18 cellular contexts compared by ENCODE assay signal in the genomic region with DNA sequence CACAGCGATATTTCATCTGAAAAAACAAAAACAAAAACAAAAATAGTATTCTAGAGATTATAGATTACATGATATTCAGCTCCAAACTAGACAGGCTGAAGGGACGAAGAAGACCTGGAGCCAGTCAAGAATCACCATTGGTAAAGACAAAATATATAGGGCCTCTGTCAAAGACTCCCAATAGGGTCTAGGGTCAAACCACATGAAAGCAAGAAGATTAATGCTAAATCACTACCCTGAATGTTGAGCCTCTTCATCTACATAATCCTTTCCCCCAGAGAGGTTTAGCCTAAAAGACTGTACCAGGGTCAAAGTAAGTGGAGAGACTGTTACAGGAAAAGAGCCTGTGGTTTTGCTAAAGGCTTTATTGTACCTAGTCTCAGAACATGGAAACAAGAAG. TPM values are rescaled to one million over a fixed set of nuclear protein-coding genes. Genes with fewer than 3 reads are reported as not detected.
DNase-seq lines count a peak whose midpoint lies in the region; ATAC-seq and TF ChIP-seq lines count a peak whose summit lies in the region.
"Had no signal": no experiment of that assay in that cellular context is flagged by ENCODE, and none has a peak within 500 bp of the region (broad histone marks: within the 10 kb centered on the region; RNA-seq: fewer than 3 reads in every experiment).

No MANE protein-coding gene starts in this region.

- H3K27me3 ChIP-seq in neural progenitor cell (no peaks in the 10 kb centered on the region), heart right ventricle (no peaks in the 10 kb centered on the region)

- H3K27ac ChIP-seq in neural progenitor cell, result no peak overlapping the region
- H3K27ac ChIP-seq in heart right ventricle, result no peak overlapping the region

- 94 to 97% methylated on average over 2 of the region's 2 CpGs for WGBS in heart right ventricle, 2 donors

- H3K27ac Mint-ChIP-seq in neural progenitor cell, result peak overlapping the region; percentile 64
- H3K27ac Mint-ChIP-seq: GM23338, H9 had no signal

- H2AFZ ChIP-seq in neural progenitor cell (replicated peaks), result no peak overlapping the region
- H2AFZ ChIP-seq: GM23338 had no signal

- no peak overlapping the region for H3K4me3 ChIP-seq in neural progenitor cell
- no peak overlapping the region for H3K4me3 ChIP-seq in heart right ventricle
- H3K4me3 ChIP-seq: GM12878, GM23338 had no signal

- H3K36me3 ChIP-seq in neural progenitor cell (no peaks in the 10 kb centered on the region), heart right ventricle (no peaks in the 10 kb centered on the region)

- H3K9me3 ChIP-seq in neural progenitor cell (ENCODE audit: low read depth), result no peaks in the 10 kb centered on the region
- no peaks in the 10 kb centered on the region for H3K9me3 ChIP-seq in heart right ventricle

- H3K4me3 Mint-ChIP-seq in neural progenitor cell, result no peak overlapping the region
- H3K4me3 Mint-ChIP-seq: CD4-positive, alpha-beta memory T cell; GM23338; H9 had no signal

- DNase-seq in NCI-H524 treated with DMSO at 0.1 percent for 48 hours (lab: John Stamatoyannopoulos, UW), result peak; percentile 15
- DNase-seq in SW480 (ENCODE audit: low spot score), result peak; percentile 20
- no peak for DNase-seq in neural progenitor cell (ENCODE audit: low spot score)
- DNase-seq in heart right ventricle, result no peak
- no peak for DNase-seq in KG1 (lab: John Stamatoyannopoulos, UW)
- DNase-seq: C1 segment of cervical spinal cord; Calu3; CD4-positive, alpha-beta memory T cell; COR-L47; DMS 273 treated with DMSO at 0.1 percent for 48 hours; DMS79; EL; GDM1; H9 had no signal

- H3K79me2 ChIP-seq in neural progenitor cell (ENCODE audit: low read depth), result no peaks in the 10 kb centered on the region

- H3K4me1 Mint-ChIP-seq in neural progenitor cell, result peaks cover 12% of the 10 kb centered on the region
- H3K4me1 Mint-ChIP-seq: CD4-positive, alpha-beta memory T cell had no signal

- H4K20me1 ChIP-seq in neural progenitor cell (ENCODE audit: low read depth), result no peaks in the 10 kb centered on the region

- no peaks in the 10 kb centered on the region for H3K9me3 Mint-ChIP-seq in neural progenitor cell
- H3K9me3 Mint-ChIP-seq: CD4-positive, alpha-beta memory T cell; GM23338; H9 had no signal

- H3K36me3 Mint-ChIP-seq in neural progenitor cell, result no peaks in the 10 kb centered on the region
- H3K36me3 Mint-ChIP-seq: CD4-positive, alpha-beta memory T cell had no signal

- intact Hi-C loops in heart right ventricle (cut with DNase I), result loop anchor here in 1 of 10 donors (10.0 kb wide), 1 partner anchor 288 kb away; no protein-coding TSS in a partner anchor

- ATAC-seq in HG03571 (IDR thresholded peaks at IDR 0.05; ENCODE audit: unreplicated experiment), result no peak
- ATAC-seq in heart right ventricle, result no peak
- ATAC-seq: GM12878, GM23338, HCT116 had no signal

- peaks cover 10% of the 10 kb centered on the region for H3F3A ChIP-seq in neural progenitor cell (ENCODE audit: low read depth)

- no peak overlapping the region for H3K4me2 ChIP-seq in neural progenitor cell
- H3K4me2 ChIP-seq: GM23338 had no signal

- H3K4me1 ChIP-seq in neural progenitor cell (no peaks in the 10 kb centered on the region), heart right ventricle (no peaks in the 10 kb centered on the region)

- no peak overlapping the region for H3K9ac ChIP-seq in neural progenitor cell

- H3K27me3 Mint-ChIP-seq in neural progenitor cell (ENCODE audit: insufficient read depth, low read depth), result no peaks in the 10 kb centered on the region

- no peak for TF ChIP-seq CTCF in neural progenitor cell (IDR thresholded peaks at IDR 0.05)
- no peak for TF ChIP-seq CTCF in heart right ventricle (IDR thresholded peaks at IDR 0.05)

RNA-seq across cellular contexts. Expression of a gene that starts 10.8 kb away (rescaled TPM):
- total RNA-seq in neural progenitor cell (ENCODE audit: low replicate concordance) (89.5 and 95.1 TPM in 2 replicates), heart right ventricle (10 to 100 TPM; 12.9 to 52.0 (median 21.8) TPM)
- 100 to 1,000 TPM in 1 of 2 donors, 10 to 100 TPM in 1; 31.8 to 169 TPM for polyA plus RNA-seq in heart right ventricle

RNA-seq across cellular contexts. Expression of a gene that starts 21.9 kb away (rescaled TPM):
- total RNA-seq in neural progenitor cell (ENCODE audit: low replicate concordance) (89.7 and 99.5 TPM in 2 replicates), heart right ventricle (10 to 100 TPM; 43.3 to 65.8 (median 52.8) TPM)
- 10 to 100 TPM; 20.7 to 24.0 TPM for polyA plus RNA-seq in heart right ventricle

RNA-seq across cellular contexts. Expression of a gene that starts 23.6 kb away (rescaled TPM):
- total RNA-seq in neural progenitor cell (ENCODE audit: low replicate concordance) (287 and 388 TPM in 2 replicates), heart right ventricle (100 to 1,000 TPM; 117 to 302 (median 208) TPM)
- 100 to 1,000 TPM; 351 to 965 TPM for polyA plus RNA-seq in heart right ventricle

Comparison
In these comparisons a context has a peak if more than half of its experiments do, and no peak if none do; other contexts are left out.
1. DNase-seq: peak in NCI-H524 treated with DMSO at 0.1 percent for 48 hours (single experiment) and SW480 (single experiment); none in neural progenitor cell (single experiment), heart right ventricle (0 of 2) and KG1 (single experiment).